ENCODE assay signal across 13 cellular contexts in the genomic region with DNA sequence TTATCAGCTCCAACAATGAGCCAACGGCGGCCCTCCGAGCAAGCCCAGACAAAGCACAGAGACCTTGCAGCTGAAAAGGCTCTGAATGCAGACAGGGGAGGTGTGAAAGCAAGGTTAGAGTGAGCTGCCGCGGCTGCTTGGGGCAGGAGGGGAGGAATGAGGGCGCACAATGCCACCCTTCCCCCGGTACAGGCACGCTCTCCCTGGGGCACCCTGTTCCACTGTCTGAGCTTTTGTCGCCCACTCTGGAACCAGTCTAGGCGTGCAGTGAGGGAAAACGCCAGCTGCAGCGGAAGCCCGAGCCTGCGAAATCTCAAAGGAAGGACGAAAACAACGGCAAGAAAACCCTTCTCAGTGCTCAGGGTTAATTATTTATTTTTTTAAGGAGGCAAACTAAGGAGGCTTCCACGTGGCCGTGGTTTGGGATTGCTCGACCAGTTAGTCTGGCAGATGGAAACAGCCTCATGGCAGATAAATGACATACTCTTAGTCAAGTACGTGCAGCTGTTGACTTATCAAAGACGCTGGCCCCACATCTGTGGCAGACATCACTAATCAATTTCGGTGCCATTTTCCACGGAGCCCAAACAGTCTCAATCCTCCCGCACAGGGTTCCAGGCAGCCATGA.
DNase-seq lines count a peak whose midpoint lies in the region; ATAC-seq and TF ChIP-seq lines count a peak whose summit lies in the region.
"Had no signal": no experiment of that assay in that cellular context is flagged by ENCODE, and none has a peak within 500 bp of the region (broad histone marks: within the 10 kb centered on the region; RNA-seq: fewer than 3 reads in every experiment).

No MANE protein-coding gene starts in this region.

- TF ChIP-seq CTCF in prostate gland (IDR thresholded peaks at IDR 0.05), result no peak

- H3K27ac ChIP-seq in epithelial cell of prostate (peak overlapping the region; percentile 33), prostate gland (peak overlapping the region in 1 of 2 donors; percentile 31)
- H3K27ac ChIP-seq: brain microvascular endothelial cell, parathyroid adenoma had no signal

- no peaks in the 10 kb centered on the region for H3K36me3 ChIP-seq in prostate gland
- H3K36me3 ChIP-seq: brain microvascular endothelial cell had no signal

- WGBS in prostate gland, result 56% methylated on average over 24 of the region's 24 CpGs

- intact Hi-C loops in prostate gland (cut with DNase I), result no loop called here

- DNase-seq in NCI-H1105 (lab: John Stamatoyannopoulos, UW) (peak; percentile 86), NCI-H2227 treated with DMSO at 0.1 percent for 48 hours (lab: John Stamatoyannopoulos, UW) (peak; percentile 33), epithelial cell of prostate (ENCODE audit: low read depth, low spot score) (no peak), prostate gland (ENCODE audit: low spot score) (peak; percentile 11), NCI-H446 treated with DMSO at 0.1 percent for 48 hours (lab: John Stamatoyannopoulos, UW) (no peak)
- DNase-seq: activated B cell treated with CpG ODN at 0.5 μM for 24 hours; brain microvascular endothelial cell; stimulated activated CD4-positive, alpha-beta T cell treated with anti-CD3 and anti-CD28 coated beads, Interleukin-2, amount 100 ng/mL, for 24 hours; stimulated activated naive CD4-positive, alpha-beta T cell had no signal

- no peaks in the 10 kb centered on the region for H3K9me3 ChIP-seq in prostate gland

- H3K4me1 ChIP-seq in prostate gland (replicated peaks), result no peaks in the 10 kb centered on the region
- H3K4me1 ChIP-seq: parathyroid adenoma had no signal

- no peak for TF ChIP-seq POLR2A in prostate gland (IDR thresholded peaks at IDR 0.05)

- ATAC-seq in HG02798 (IDR thresholded peaks at IDR 0.05; ENCODE audit: poor library complexity, unreplicated experiment) (no peak), SK-N-SH treated with all-trans-retinoic acid at 6 μM for 48 hours (no peak)
- ATAC-seq: Right ventricle myocardium inferior had no signal

- H3K27me3 ChIP-seq in prostate gland (replicated peaks; ENCODE audit: insufficient read depth), result no peaks in the 10 kb centered on the region
- H3K27me3 ChIP-seq: brain microvascular endothelial cell had no signal

- H3K4me3 ChIP-seq in prostate gland, result no peak overlapping the region

TF ChIP-seq in SK-N-SH treated with all-trans-retinoic acid at 6 μM for 48 hours, 23 proteins besides CTCF, POLR2A, EP300 and RAD21:
- no peak for TF ChIP-seq PPARA (CRISPR knock-in tag; IDR thresholded peaks at IDR 0.05; ENCODE audit: borderline replicate concordance)
- TF ChIP-seq CSDC2 (CRISPR knock-in tag; IDR thresholded peaks at IDR 0.05), result no peak
- TF ChIP-seq, protein P1, sequence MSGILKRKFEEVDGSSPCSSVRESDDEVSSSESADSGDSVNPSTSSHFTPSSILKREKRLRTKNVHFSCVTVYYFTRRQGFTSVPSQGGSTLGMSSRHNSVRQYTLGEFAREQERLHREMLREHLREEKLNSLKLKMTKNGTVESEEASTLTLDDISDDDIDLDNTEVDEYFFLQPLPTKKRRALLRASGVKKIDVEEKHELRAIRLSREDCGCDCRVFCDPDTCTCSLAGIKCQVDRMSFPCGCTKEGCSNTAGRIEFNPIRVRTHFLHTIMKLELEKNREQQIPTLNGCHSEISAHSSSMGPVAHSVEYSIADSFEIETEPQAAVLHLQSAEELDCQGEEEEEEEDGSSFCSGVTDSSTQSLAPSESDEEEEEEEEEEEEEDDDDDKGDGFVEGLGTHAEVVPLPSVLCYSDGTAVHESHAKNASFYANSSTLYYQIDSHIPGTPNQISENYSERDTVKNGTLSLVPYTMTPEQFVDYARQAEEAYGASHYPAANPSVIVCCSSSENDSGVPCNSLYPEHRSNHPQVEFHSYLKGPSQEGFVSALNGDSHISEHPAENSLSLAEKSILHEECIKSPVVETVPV (CRISPR knock-in tag; IDR thresholded peaks at IDR 0.05), result no peak
- TF ChIP-seq ESRRG (CRISPR knock-in tag; IDR thresholded peaks at IDR 0.05), result no peak
- TF ChIP-seq, protein P2, sequence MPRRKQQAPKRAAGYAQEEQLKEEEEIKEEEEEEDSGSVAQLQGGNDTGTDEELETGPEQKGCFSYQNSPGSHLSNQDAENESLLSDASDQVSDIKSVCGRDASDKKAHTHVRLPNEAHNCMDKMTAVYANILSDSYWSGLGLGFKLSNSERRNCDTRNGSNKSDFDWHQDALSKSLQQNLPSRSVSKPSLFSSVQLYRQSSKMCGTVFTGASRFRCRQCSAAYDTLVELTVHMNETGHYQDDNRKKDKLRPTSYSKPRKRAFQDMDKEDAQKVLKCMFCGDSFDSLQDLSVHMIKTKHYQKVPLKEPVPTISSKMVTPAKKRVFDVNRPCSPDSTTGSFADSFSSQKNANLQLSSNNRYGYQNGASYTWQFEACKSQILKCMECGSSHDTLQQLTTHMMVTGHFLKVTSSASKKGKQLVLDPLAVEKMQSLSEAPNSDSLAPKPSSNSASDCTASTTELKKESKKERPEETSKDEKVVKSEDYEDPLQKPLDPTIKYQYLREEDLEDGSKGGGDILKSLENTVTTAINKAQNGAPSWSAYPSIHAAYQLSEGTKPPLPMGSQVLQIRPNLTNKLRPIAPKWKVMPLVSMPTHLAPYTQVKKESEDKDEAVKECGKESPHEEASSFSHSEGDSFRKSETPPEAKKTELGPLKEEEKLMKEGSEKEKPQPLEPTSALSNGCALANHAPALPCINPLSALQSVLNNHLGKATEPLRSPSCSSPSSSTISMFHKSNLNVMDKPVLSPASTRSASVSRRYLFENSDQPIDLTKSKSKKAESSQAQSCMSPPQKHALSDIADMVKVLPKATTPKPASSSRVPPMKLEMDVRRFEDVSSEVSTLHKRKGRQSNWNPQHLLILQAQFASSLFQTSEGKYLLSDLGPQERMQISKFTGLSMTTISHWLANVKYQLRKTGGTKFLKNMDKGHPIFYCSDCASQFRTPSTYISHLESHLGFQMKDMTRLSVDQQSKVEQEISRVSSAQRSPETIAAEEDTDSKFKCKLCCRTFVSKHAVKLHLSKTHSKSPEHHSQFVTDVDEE (CRISPR knock-in tag; IDR thresholded peaks at IDR 0.05), result no peak
- TF ChIP-seq, protein P3, sequence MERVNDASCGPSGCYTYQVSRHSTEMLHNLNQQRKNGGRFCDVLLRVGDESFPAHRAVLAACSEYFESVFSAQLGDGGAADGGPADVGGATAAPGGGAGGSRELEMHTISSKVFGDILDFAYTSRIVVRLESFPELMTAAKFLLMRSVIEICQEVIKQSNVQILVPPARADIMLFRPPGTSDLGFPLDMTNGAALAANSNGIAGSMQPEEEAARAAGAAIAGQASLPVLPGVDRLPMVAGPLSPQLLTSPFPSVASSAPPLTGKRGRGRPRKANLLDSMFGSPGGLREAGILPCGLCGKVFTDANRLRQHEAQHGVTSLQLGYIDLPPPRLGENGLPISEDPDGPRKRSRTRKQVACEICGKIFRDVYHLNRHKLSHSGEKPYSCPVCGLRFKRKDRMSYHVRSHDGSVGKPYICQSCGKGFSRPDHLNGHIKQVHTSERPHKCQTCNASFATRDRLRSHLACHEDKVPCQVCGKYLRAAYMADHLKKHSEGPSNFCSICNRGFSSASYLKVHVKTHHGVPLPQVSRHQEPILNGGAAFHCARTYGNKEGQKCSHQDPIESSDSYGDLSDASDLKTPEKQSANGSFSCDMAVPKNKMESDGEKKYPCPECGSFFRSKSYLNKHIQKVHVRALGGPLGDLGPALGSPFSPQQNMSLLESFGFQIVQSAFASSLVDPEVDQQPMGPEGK (CRISPR knock-in tag; IDR thresholded peaks at IDR 0.05; ENCODE audit: borderline replicate concordance), result no peak
- TF ChIP-seq ZC3H10 (CRISPR knock-in tag; IDR thresholded peaks at IDR 0.05), result no peak
- TF ChIP-seq, protein P4, sequence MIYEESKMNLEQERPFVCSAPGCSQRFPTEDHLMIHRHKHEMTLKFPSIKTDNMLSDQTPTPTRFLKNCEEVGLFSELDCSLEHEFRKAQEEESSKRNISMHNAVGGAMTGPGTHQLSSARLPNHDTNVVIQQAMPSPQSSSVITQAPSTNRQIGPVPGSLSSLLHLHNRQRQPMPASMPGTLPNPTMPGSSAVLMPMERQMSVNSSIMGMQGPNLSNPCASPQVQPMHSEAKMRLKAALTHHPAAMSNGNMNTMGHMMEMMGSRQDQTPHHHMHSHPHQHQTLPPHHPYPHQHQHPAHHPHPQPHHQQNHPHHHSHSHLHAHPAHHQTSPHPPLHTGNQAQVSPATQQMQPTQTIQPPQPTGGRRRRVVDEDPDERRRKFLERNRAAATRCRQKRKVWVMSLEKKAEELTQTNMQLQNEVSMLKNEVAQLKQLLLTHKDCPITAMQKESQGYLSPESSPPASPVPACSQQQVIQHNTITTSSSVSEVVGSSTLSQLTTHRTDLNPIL (CRISPR knock-in tag; IDR thresholded peaks at IDR 0.05; ENCODE audit: low read depth), result no peak
- no peak for TF ChIP-seq SNAI2 (CRISPR knock-in tag; IDR thresholded peaks at IDR 0.05)
- no peak for TF ChIP-seq ZFP30 (CRISPR knock-in tag; IDR thresholded peaks at IDR 0.05)
- no peak for TF ChIP-seq RARB (CRISPR knock-in tag; IDR thresholded peaks at IDR 0.05)
- TF ChIP-seq ISL1 (CRISPR knock-in tag; IDR thresholded peaks at IDR 0.05), result no peak
- no peak for TF ChIP-seq ARNTL (CRISPR knock-in tag; IDR thresholded peaks at IDR 0.05; ENCODE audit: borderline replicate concordance, low read depth)
- no peak for TF ChIP-seq ZNF565 (CRISPR knock-in tag; conservative IDR thresholded peaks at IDR 0.05; ENCODE audit: low read depth)
- TF ChIP-seq BACH2 (CRISPR knock-in tag; IDR thresholded peaks at IDR 0.05; ENCODE audit: borderline replicate concordance), result no peak
- TF ChIP-seq ZNF70 (CRISPR knock-in tag; IDR thresholded peaks at IDR 0.05), result no peak
- TF ChIP-seq TOX (CRISPR knock-in tag; IDR thresholded peaks at IDR 0.05; ENCODE audit: borderline replicate concordance), result no peak
- TF ChIP-seq OSR1 (CRISPR knock-in tag; IDR thresholded peaks at IDR 0.05), result no peak
- no peak for TF ChIP-seq ZFP3 (CRISPR knock-in tag; IDR thresholded peaks at IDR 0.05)

Comparison
In these comparisons a context has a peak if more than half of its experiments do, and no peak if none do; other contexts are left out.
1. DNase-seq: peak in NCI-H1105 (single experiment), NCI-H2227 treated with DMSO at 0.1 percent for 48 hours (single experiment) and prostate gland (single experiment); none in epithelial cell of prostate (single experiment) and NCI-H446 treated with DMSO at 0.1 percent for 48 hours (single experiment).